Comparison of ENCODE assay signal across 8 cellular contexts in the genomic region with DNA sequence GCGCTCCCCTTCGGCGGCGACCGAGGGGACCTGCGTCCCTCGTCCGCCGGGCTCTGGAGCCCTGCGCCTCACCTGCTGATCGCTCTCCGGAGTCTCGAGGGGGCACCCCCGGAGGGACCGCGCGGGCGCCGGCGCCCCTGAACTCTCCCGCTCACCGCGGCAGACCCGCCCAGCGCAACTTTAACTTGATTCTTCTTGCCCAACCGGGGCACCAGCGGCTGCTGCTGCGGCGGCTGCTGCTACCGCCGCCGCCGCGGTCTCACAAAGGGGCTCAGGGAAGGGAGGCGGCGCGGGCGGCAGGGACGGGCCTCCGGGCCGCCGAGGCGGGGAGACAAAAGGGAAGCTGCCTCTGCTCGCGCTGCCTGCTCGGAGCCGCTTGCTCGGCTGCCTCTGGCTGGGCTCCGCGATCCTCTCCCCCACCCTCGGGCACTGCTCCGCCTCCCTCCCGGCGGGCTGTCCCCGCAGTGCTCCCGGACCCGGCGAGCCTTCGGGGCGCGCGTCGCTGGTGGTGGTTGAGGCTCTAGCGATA. TPM values are rescaled to one million over a fixed set of nuclear protein-coding genes. Genes with fewer than 3 reads are reported as not detected.
DNase-seq lines count a peak whose midpoint lies in the region; ATAC-seq and TF ChIP-seq lines count a peak whose summit lies in the region.

A gene (plus strand): TSS at position 456 of the 529 bp plus-strand sequence.

- H3K9me3 Mint-ChIP-seq in Calu3 (ENCODE audit: low read depth, unreplicated experiment) (no peaks in the 10 kb centered on the region), glutamatergic neuron (ENCODE audit: unreplicated experiment) (peaks cover 23% of the 10 kb centered on the region)
- no peaks in the 10 kb centered on the region for H3K9me3 Mint-ChIP-seq in activated naive CD4-positive, alpha-beta T cell treated with anti-CD3 and anti-CD28 coated beads, Interleukin-2, amount 50 U/mL, for 24 hours

- peaks cover 16% of the 10 kb centered on the region for H3K4me1 ChIP-seq in osteoblast (ENCODE audit: insufficient read depth, low read length)

- POLR2A ChIA-PET in RWPE1 (lab: Yijun Ruan, JAX; ENCODE audit: low non-redundant PET), result no interaction called here

- H3K4me3 Mint-ChIP-seq in Calu3 (ENCODE audit: low read depth, unreplicated experiment), result peak within 1 kb of the TSS; percentile 95
- peak within 1 kb of the TSS; percentile 88 for H3K4me3 Mint-ChIP-seq in activated naive CD4-positive, alpha-beta T cell treated with anti-CD3 and anti-CD28 coated beads, Interleukin-2, amount 50 U/mL, for 24 hours
- peak within 1 kb of the TSS; percentile 99 for H3K4me3 Mint-ChIP-seq in glutamatergic neuron (ENCODE audit: unreplicated experiment)

- H3K4me2 ChIP-seq in osteoblast (ENCODE audit: insufficient read depth, low read length), result peak within 1 kb of the TSS; percentile 98

- H2AFZ ChIP-seq in osteoblast (ENCODE audit: low read length), result peak within 1 kb of the TSS; percentile 98

- intact Hi-C loops in Calu3 (cut with micrococcal nuclease; ENCODE audit: unreplicated experiment), result loop anchor here (2.0 kb wide), 2 partner anchors 29 to 165 kb away; no protein-coding TSS in a partner anchor

- peaks cover 38% of the 10 kb centered on the region for H3K36me3 Mint-ChIP-seq in Calu3 (ENCODE audit: insufficient read depth, unreplicated experiment)
- H3K36me3 Mint-ChIP-seq in activated naive CD4-positive, alpha-beta T cell treated with anti-CD3 and anti-CD28 coated beads, Interleukin-2, amount 50 U/mL, for 24 hours, result no peaks in the 10 kb centered on the region
- H3K36me3 Mint-ChIP-seq in glutamatergic neuron (ENCODE audit: unreplicated experiment), result no peaks in the 10 kb centered on the region

- ATAC-seq in GM19452 (IDR thresholded peaks at IDR 0.05; ENCODE audit: unreplicated experiment), result peak; percentile 44
- peak; percentile 32 for ATAC-seq in HG03558 (IDR thresholded peaks at IDR 0.05; ENCODE audit: extremely low read depth, unreplicated experiment)

- no TSS peak for BruUV-seq in Calu3 (replicated peaks; lab: Mats Ljungman, UMichigan)

- peaks cover 28% of the 10 kb centered on the region for H3K27me3 ChIP-seq in osteoblast (ENCODE audit: insufficient read depth, low read length)

- H3K4me3 ChIP-seq in osteoblast (ENCODE audit: insufficient read depth, low read length), result peak within 1 kb of the TSS; percentile 80

- H4K20me1 ChIP-seq in osteoblast (ENCODE audit: insufficient read depth, low read length), result no peaks in the 10 kb centered on the region

- H3K36me3 ChIP-seq in osteoblast (ENCODE audit: insufficient read depth, low read length), result no peaks in the 10 kb centered on the region

- H3K27ac ChIP-seq in RWPE1 (peak within 1 kb of the TSS; percentile 83), osteoblast (ENCODE audit: low read depth, low read length) (peak within 1 kb of the TSS; percentile 45)

- H3K27ac Mint-ChIP-seq in Calu3 (ENCODE audit: unreplicated experiment) (peak within 1 kb of the TSS; percentile 93), glutamatergic neuron (ENCODE audit: unreplicated experiment) (peak within 1 kb of the TSS; percentile 99)
- peak within 1 kb of the TSS; percentile 97 for H3K27ac Mint-ChIP-seq in activated naive CD4-positive, alpha-beta T cell treated with anti-CD3 and anti-CD28 coated beads, Interleukin-2, amount 50 U/mL, for 24 hours

- H3K79me2 ChIP-seq in osteoblast (ENCODE audit: insufficient read depth, low read length), result no peaks in the 10 kb centered on the region

- CTCF ChIA-PET in Calu3 (lab: Charles Lee), result interaction anchor here (1.0 kb wide), 1 partner anchor 10 kb away, joined by 3 read pairs; no protein-coding TSS in a partner anchor
- CTCF ChIA-PET in RWPE1 (lab: Yijun Ruan, JAX), result no interaction called here

- peaks cover 23% of the 10 kb centered on the region for H3K4me1 Mint-ChIP-seq in Calu3 (ENCODE audit: low read depth, unreplicated experiment)
- peaks cover 30% of the 10 kb centered on the region for H3K4me1 Mint-ChIP-seq in activated naive CD4-positive, alpha-beta T cell treated with anti-CD3 and anti-CD28 coated beads, Interleukin-2, amount 50 U/mL, for 24 hours
- peaks cover 21% of the 10 kb centered on the region for H3K4me1 Mint-ChIP-seq in glutamatergic neuron (ENCODE audit: low read depth, unreplicated experiment)

- H3K9me3 ChIP-seq in osteoblast (ENCODE audit: low read depth, low read length), result no peaks in the 10 kb centered on the region

- TF ChIP-seq CTCF in Calu3 (IDR thresholded peaks at IDR 0.05; ENCODE audit: unreplicated experiment) (no peak), RWPE1 (conservative IDR thresholded peaks at IDR 0.05; ENCODE audit: low read depth) (no peak), glutamatergic neuron (IDR thresholded peaks at IDR 0.05; ENCODE audit: partially characterized antibody, unreplicated experiment) (no peak), osteoblast (IDR thresholded peaks at IDR 0.05; ENCODE audit: extremely low read depth, low read depth, low read length) (no peak)

- DNase-seq in Calu3, result peak; percentile 71
- DNase-seq in RWPE1 (ENCODE audit: low spot score), result peak; percentile 26
- peak; percentile 70 for DNase-seq in glutamatergic neuron
- DNase-seq in osteoblast (ENCODE audit: insufficient read length, low spot score, missing footprints), result peak; percentile 74
- peak; percentile 59 for DNase-seq in ureter (ENCODE audit: low spot score)

- H3K27me3 Mint-ChIP-seq in Calu3 (ENCODE audit: unreplicated experiment) (no peaks in the 10 kb centered on the region), glutamatergic neuron (ENCODE audit: unreplicated experiment) (peaks cover 19% of the 10 kb centered on the region)
- peaks cover 7% of the 10 kb centered on the region for H3K27me3 Mint-ChIP-seq in activated naive CD4-positive, alpha-beta T cell treated with anti-CD3 and anti-CD28 coated beads, Interleukin-2, amount 50 U/mL, for 24 hours

RNA-seq across cellular contexts. Expression of the gene that starts here (rescaled TPM):
- 18.4 and 20.7 TPM in 2 replicates for total RNA-seq in Calu3 (2022)
- 81.4 TPM for total RNA-seq in glutamatergic neuron (ENCODE audit: unreplicated experiment)
- 2.4 and 4.3 TPM in 2 replicates for total RNA-seq in osteoblast
- total RNA-seq in ureter, result 16.3 TPM

Comparison
In these comparisons a context has a peak if more than half of its experiments do, and no peak if none do; other contexts are left out.
1. Peak in every context shown above with its lines: DNase-seq, ATAC-seq, H3K4me3 ChIP-seq and H3K27ac ChIP-seq.